ENCODE assay signal across 18 cellular contexts in the genomic region with DNA sequence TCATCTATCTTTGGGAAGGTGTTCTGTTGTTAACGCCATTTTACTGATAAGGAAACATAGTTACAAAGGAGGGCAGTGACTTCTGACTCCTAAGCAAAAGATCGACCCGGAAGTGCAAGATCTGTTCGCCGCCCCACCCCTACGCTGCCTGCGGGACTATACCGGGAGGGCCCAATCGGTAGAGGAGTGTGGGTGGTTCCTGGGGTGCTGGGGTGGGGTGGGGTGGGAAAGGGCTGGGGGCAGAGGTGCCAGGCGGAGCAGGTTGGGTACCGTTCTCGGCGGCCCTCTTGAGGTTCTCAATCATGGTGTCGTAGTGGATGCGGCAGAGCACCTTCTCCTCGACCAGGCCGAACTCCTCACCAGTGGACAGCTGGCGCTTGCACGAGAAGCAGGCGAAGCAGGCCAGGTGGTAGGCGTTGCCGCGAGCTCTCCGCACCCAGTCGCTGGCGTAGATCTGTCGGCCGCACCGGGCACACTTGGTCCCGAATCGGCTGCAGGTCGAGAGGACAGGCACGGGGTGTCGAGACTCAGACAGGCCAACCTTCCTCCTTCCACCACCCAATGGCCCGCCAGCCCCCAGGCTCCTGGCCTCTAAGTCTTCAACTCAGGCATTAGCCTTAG. TPM values are rescaled to one million over a fixed set of nuclear protein-coding genes. Genes with fewer than 3 reads are reported as not detected.
"Had no signal": no experiment of that assay in that cellular context is flagged by ENCODE, and none has a peak within 500 bp of the region (broad histone marks: within the 10 kb centered on the region; RNA-seq: fewer than 3 reads in every experiment).

No MANE protein-coding gene starts in this region.

- H3K27ac ChIP-seq: neural progenitor cell, parathyroid adenoma, tibial artery, uterus had no signal

- H3K27ac Mint-ChIP-seq: activated CD4-positive, alpha-beta memory T cell treated with anti-CD3 and anti-CD28 coated beads for 36 hours; activated naive CD8-positive, alpha-beta T cell treated with anti-CD3 and anti-CD28 coated beads for 36 hours; neural progenitor cell had no signal

- H3K4me2 ChIP-seq: neural progenitor cell, smooth muscle cell had no signal

- H2AFZ ChIP-seq: neural progenitor cell, parathyroid adenoma had no signal

- H3K9me3 Mint-ChIP-seq: activated CD4-positive, alpha-beta memory T cell treated with anti-CD3 and anti-CD28 coated beads for 36 hours had no signal

- H3K4me3 Mint-ChIP-seq: activated CD4-positive, alpha-beta memory T cell treated with anti-CD3 and anti-CD28 coated beads for 36 hours; activated naive CD8-positive, alpha-beta T cell treated with anti-CD3 and anti-CD28 coated beads for 36 hours; neural progenitor cell had no signal

- H3K9me3 ChIP-seq: tibial artery, uterus had no signal

- H3K4me3 ChIP-seq: neural progenitor cell, smooth muscle cell, tibial artery, uterus had no signal

- H3K9ac ChIP-seq: neural progenitor cell, parathyroid adenoma had no signal

- H3K4me1 ChIP-seq: parathyroid adenoma had no signal

- ATAC-seq: esophagus mucosa had no signal

- FAIRE-seq: keratinocyte had no signal

- H3K36me3 Mint-ChIP-seq: activated CD4-positive, alpha-beta memory T cell treated with anti-CD3 and anti-CD28 coated beads for 36 hours; activated naive CD8-positive, alpha-beta T cell treated with anti-CD3 and anti-CD28 coated beads for 36 hours; neural progenitor cell had no signal

- H3K79me2 ChIP-seq: parathyroid adenoma had no signal

- H3K36me3 ChIP-seq: neural progenitor cell, tibial artery, uterus had no signal

- DNase-seq: activated CD4-positive, alpha-beta memory T cell treated with anti-CD3 and anti-CD28 coated beads for 36 hours; activated CD4-positive, CD25-positive, alpha-beta regulatory T cell treated with anti-CD3 and anti-CD28 coated beads, Interleukin-2, amount 50 U/mL, for 72 hours; activated gamma-delta T cell; activated naive CD8-positive, alpha-beta T cell treated with anti-CD3 and anti-CD28 coated beads for 36 hours; activated T-cell treated with anti-CD3 and anti-CD28 coated beads, Interleukin-2, amount 50 U/mL, for 48 hours; anterior cingulate cortex; hypothalamus; tibial artery; uterus had no signal

RNA-seq across cellular contexts. Expression of a gene that starts 11.8 kb away (rescaled TPM):
- total RNA-seq: activated CD4-positive, alpha-beta memory T cell treated with anti-CD3 and anti-CD28 coated beads for 36 hours; fibroblast of villous mesenchyme; smooth muscle cell; T-helper 2 cell treated with Interferon-gamma antibody and Interleukin-4, amounts not matched to agents 100 ng/mL and 5 ng/mL, for 36 hours had no signal
- polyA plus RNA-seq: smooth muscle cell had no signal

RNA-seq across cellular contexts. Expression of a gene that starts 57.2 kb away (rescaled TPM):
- total RNA-seq: activated CD4-positive, alpha-beta memory T cell treated with anti-CD3 and anti-CD28 coated beads for 36 hours; activated naive CD8-positive, alpha-beta T cell treated with anti-CD3 and anti-CD28 coated beads for 36 hours; dermis microvascular lymphatic vessel endothelial cell; esophagus mucosa; fibroblast of villous mesenchyme; liver; smooth muscle cell; T-helper 2 cell treated with Interferon-gamma antibody and Interleukin-4, amounts not matched to agents 100 ng/mL and 5 ng/mL, for 36 hours had no signal
- polyA plus RNA-seq: keratinocyte, liver, smooth muscle cell had no signal
